Comparison of ENCODE assay signal across 1 cellular context in the genomic region with DNA sequence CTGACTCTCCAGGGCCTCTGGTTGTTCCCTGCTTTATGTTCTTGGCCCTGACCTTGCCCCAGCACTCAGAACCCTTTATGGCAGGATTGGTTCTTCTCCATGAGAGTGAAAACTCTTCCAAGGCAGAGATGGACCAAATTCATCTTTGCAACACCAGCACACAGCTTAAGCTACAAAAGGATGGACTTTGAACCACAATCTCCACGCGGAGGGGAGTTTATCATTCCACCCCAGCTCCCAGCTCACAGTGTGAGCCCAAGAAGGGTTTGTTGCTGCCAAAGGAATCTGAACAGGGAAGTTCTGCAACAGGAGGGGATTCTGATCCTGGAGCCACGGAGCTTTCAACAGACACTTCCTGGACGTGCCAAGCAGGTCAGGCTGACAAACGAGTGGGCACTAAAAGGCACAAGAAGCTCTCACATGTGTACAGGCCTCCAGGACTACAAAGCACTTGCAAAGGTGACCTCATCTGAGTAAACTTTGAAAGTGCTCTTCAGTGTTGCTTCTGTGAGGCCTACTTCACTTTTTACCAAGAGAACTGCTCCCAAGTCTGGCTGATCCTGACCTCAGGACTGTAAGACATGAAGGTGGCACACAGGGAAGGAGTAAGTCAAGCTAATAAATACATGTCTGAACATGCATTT.
A peak's percentile ranks its signal among the peaks of the same experiment; 100 is the strongest.
TF ChIP-seq lines count a peak whose summit lies in the region.

No MANE protein-coding gene starts in this region.

TF ChIP-seq in HepG2, 621 proteins besides CTCF, POLR2A, EP300 and RAD21 (continued from another document and continues in another):
- TF ChIP-seq, protein P1, sequence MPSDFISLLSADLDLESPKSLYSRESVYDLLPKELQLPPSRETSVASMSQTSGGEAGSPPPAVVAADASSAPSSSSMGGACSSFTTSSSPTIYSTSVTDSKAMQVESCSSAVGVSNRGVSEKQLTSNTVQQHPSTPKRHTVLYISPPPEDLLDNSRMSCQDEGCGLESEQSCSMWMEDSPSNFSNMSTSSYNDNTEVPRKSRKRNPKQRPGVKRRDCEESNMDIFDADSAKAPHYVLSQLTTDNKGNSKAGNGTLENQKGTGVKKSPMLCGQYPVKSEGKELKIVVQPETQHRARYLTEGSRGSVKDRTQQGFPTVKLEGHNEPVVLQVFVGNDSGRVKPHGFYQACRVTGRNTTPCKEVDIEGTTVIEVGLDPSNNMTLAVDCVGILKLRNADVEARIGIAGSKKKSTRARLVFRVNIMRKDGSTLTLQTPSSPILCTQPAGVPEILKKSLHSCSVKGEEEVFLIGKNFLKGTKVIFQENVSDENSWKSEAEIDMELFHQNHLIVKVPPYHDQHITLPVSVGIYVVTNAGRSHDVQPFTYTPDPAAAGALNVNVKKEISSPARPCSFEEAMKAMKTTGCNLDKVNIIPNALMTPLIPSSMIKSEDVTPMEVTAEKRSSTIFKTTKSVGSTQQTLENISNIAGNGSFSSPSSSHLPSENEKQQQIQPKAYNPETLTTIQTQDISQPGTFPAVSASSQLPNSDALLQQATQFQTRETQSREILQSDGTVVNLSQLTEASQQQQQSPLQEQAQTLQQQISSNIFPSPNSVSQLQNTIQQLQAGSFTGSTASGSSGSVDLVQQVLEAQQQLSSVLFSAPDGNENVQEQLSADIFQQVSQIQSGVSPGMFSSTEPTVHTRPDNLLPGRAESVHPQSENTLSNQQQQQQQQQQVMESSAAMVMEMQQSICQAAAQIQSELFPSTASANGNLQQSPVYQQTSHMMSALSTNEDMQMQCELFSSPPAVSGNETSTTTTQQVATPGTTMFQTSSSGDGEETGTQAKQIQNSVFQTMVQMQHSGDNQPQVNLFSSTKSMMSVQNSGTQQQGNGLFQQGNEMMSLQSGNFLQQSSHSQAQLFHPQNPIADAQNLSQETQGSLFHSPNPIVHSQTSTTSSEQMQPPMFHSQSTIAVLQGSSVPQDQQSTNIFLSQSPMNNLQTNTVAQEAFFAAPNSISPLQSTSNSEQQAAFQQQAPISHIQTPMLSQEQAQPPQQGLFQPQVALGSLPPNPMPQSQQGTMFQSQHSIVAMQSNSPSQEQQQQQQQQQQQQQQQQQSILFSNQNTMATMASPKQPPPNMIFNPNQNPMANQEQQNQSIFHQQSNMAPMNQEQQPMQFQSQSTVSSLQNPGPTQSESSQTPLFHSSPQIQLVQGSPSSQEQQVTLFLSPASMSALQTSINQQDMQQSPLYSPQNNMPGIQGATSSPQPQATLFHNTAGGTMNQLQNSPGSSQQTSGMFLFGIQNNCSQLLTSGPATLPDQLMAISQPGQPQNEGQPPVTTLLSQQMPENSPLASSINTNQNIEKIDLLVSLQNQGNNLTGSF (CRISPR knock-in tag; IDR thresholded peaks at IDR 0.05), result no peak
- TF ChIP-seq SRY (CRISPR knock-in tag; IDR thresholded peaks at IDR 0.05), result no peak; the same call in 1 of the 2 replicates
- no peak for TF ChIP-seq ZNF274 (CRISPR knock-in tag; IDR thresholded peaks at IDR 0.05)
- TF ChIP-seq, protein P2, sequence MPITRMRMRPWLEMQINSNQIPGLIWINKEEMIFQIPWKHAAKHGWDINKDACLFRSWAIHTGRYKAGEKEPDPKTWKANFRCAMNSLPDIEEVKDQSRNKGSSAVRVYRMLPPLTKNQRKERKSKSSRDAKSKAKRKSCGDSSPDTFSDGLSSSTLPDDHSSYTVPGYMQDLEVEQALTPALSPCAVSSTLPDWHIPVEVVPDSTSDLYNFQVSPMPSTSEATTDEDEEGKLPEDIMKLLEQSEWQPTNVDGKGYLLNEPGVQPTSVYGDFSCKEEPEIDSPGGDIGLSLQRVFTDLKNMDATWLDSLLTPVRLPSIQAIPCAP (CRISPR knock-in tag; IDR thresholded peaks at IDR 0.05; ENCODE audit: low read depth), result 0 out of 2 replicates have a peak, but pooled peaks have one; percentile 49
- TF ChIP-seq ZNF460 (CRISPR knock-in tag; IDR thresholded peaks at IDR 0.05; ENCODE audit: borderline replicate concordance), result no peak; the same call in 1 of the 2 replicates
- TF ChIP-seq HOXA5 (CRISPR knock-in tag; IDR thresholded peaks at IDR 0.05), result no peak
- no peak for TF ChIP-seq ZNF563 (CRISPR knock-in tag; IDR thresholded peaks at IDR 0.05)
- no peak for TF ChIP-seq RFXAP (CRISPR knock-in tag; IDR thresholded peaks at IDR 0.05; ENCODE audit: borderline replicate concordance)
- TF ChIP-seq ZNF564 (CRISPR knock-in tag; IDR thresholded peaks at IDR 0.05), result peak; percentile 7; the same call in 1 of the 2 replicates
- no peak for TF ChIP-seq STAT5B (CRISPR knock-in tag; IDR thresholded peaks at IDR 0.05)
- peak; percentile 83; the same call in 1 of the 2 replicates for TF ChIP-seq ZNF101 (CRISPR knock-in tag; IDR thresholded peaks at IDR 0.05; ENCODE audit: borderline replicate concordance, low read depth)
- peak; percentile 95 for TF ChIP-seq DMAP1 (CRISPR knock-in tag; IDR thresholded peaks at IDR 0.05)
- TF ChIP-seq NFYB (CRISPR knock-in tag; IDR thresholded peaks at IDR 0.05), result no peak
- TF ChIP-seq, protein P3, sequence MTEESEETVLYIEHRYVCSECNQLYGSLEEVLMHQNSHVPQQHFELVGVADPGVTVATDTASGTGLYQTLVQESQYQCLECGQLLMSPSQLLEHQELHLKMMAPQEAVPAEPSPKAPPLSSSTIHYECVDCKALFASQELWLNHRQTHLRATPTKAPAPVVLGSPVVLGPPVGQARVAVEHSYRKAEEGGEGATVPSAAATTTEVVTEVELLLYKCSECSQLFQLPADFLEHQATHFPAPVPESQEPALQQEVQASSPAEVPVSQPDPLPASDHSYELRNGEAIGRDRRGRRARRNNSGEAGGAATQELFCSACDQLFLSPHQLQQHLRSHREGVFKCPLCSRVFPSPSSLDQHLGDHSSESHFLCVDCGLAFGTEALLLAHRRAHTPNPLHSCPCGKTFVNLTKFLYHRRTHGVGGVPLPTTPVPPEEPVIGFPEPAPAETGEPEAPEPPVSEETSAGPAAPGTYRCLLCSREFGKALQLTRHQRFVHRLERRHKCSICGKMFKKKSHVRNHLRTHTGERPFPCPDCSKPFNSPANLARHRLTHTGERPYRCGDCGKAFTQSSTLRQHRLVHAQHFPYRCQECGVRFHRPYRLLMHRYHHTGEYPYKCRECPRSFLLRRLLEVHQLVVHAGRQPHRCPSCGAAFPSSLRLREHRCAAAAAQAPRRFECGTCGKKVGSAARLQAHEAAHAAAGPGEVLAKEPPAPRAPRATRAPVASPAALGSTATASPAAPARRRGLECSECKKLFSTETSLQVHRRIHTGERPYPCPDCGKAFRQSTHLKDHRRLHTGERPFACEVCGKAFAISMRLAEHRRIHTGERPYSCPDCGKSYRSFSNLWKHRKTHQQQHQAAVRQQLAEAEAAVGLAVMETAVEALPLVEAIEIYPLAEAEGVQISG (CRISPR knock-in tag; IDR thresholded peaks at IDR 0.05), result peak; percentile 77
- TF ChIP-seq AGO1 (IDR thresholded peaks at IDR 0.05; ENCODE audit: low read depth, low read length, poor library complexity, severe bottlenecking), result no peak
- peak; percentile 69; the same call in 1 of the 2 replicates for TF ChIP-seq KLF9 (CRISPR knock-in tag; IDR thresholded peaks at IDR 0.05; ENCODE audit: low read depth)
- TF ChIP-seq, protein P4, sequence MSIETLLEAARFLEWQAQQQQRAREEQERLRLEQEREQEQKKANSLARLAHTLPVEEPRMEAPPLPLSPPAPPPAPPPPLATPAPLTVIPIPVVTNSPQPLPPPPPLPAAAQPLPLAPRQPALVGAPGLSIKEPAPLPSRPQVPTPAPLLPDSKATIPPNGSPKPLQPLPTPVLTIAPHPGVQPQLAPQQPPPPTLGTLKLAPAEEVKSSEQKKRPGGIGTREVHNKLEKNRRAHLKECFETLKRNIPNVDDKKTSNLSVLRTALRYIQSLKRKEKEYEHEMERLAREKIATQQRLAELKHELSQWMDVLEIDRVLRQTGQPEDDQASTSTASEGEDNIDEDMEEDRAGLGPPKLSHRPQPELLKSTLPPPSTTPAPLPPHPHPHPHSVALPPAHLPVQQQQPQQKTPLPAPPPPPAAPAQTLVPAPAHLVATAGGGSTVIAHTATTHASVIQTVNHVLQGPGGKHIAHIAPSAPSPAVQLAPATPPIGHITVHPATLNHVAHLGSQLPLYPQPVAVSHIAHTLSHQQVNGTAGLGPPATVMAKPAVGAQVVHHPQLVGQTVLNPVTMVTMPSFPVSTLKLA (IDR thresholded peaks at IDR 0.05), result peak; percentile 62; the same call in 1 of the 2 replicates
- TF ChIP-seq ZNF263 (CRISPR knock-in tag; IDR thresholded peaks at IDR 0.05), result peak; percentile 62; the same call in 1 of the 2 replicates
- peak; percentile 87; the same call in 1 of the 2 replicates for TF ChIP-seq SMAD3 (CRISPR knock-in tag; IDR thresholded peaks at IDR 0.05)
- peak; percentile 69; the same call in 1 of the 2 replicates for TF ChIP-seq HMGXB3 (CRISPR knock-in tag; IDR thresholded peaks at IDR 0.05; ENCODE audit: borderline replicate concordance)
- TF ChIP-seq, protein P5, sequence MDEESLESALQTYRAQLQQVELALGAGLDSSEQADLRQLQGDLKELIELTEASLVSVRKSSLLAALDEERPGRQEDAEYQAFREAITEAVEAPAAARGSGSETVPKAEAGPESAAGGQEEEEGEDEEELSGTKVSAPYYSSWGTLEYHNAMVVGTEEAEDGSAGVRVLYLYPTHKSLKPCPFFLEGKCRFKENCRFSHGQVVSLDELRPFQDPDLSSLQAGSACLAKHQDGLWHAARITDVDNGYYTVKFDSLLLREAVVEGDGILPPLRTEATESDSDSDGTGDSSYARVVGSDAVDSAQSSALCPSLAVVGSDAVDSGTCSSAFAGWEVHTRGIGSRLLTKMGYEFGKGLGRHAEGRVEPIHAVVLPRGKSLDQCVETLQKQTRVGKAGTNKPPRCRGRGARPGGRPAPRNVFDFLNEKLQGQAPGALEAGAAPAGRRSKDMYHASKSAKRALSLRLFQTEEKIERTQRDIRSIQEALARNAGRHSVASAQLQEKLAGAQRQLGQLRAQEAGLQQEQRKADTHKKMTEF (CRISPR knock-in tag; IDR thresholded peaks at IDR 0.05), result peak; percentile 88
- TF ChIP-seq ZSCAN9 (CRISPR knock-in tag; IDR thresholded peaks at IDR 0.05; ENCODE audit: borderline replicate concordance), result peak; percentile 94; the same call in 1 of the 2 replicates
- TF ChIP-seq MIXL1 (CRISPR knock-in tag; IDR thresholded peaks at IDR 0.05), result peak; percentile 49; the same call in 1 of the 2 replicates
- TF ChIP-seq, protein P6, sequence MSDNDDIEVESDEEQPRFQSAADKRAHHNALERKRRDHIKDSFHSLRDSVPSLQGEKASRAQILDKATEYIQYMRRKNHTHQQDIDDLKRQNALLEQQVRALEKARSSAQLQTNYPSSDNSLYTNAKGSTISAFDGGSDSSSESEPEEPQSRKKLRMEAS (IDR thresholded peaks at IDR 0.05), result peak; percentile 87
- TF ChIP-seq ZNF383 (CRISPR knock-in tag; IDR thresholded peaks at IDR 0.05; ENCODE audit: borderline replicate concordance), result peak; percentile 69; the same call in 1 of the 2 replicates
- TF ChIP-seq LCORL (IDR thresholded peaks at IDR 0.05), result no peak
- peak; percentile 65; the same call in 1 of the 2 replicates for TF ChIP-seq LCORL (CRISPR knock-in tag; IDR thresholded peaks at IDR 0.05)
- TF ChIP-seq, protein P7, sequence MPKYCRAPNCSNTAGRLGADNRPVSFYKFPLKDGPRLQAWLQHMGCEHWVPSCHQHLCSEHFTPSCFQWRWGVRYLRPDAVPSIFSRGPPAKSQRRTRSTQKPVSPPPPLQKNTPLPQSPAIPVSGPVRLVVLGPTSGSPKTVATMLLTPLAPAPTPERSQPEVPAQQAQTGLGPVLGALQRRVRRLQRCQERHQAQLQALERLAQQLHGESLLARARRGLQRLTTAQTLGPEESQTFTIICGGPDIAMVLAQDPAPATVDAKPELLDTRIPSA (CRISPR knock-in tag; IDR thresholded peaks at IDR 0.05; ENCODE audit: borderline replicate concordance), result no peak
- TF ChIP-seq ZNF775 (CRISPR knock-in tag; IDR thresholded peaks at IDR 0.05; ENCODE audit: borderline replicate concordance), result peak; percentile 25; the same call in 1 of the 2 replicates
